ENCODE assay signal across 1 cellular context in the genomic region with DNA sequence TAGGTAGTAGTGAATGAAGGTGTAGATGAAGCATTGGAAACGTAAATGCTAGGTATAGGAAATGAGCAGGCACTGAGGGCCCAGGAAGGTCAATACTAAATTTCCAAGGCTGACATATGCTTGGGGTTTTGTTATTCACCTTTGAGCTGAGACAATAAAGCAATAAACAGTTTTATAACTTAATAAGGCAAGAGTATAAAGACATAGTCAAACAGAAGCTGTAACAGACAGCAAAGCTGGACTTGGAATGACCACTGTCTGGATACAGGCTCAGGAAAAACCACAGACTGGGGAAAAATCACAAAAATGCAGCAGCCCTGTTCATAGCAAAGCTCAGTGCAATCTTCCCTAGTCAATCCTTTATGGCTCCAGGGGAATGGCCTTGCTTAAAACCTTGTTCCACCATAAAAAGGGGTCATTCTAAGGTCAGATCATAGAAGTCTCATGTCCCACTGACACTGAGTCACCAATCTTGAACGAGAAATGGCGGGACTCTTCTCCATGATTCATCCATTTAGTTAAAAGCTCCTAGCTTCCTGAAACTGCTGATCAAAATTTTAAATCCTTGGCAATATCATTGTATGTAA.
TF ChIP-seq lines count a peak whose summit lies in the region.

No MANE protein-coding gene starts in this region.

TF ChIP-seq in WTC11, 78 proteins besides CTCF, POLR2A, EP300 and RAD21 (continued from another document):
- no peak for TF ChIP-seq ZNF425 (CRISPR knock-in tag; conservative IDR thresholded peaks at IDR 0.05)
- TF ChIP-seq ZNF263 (CRISPR knock-in tag; IDR thresholded peaks at IDR 0.05; ENCODE audit: low read depth): no peak
- TF ChIP-seq ZNF219 (CRISPR knock-in tag; IDR thresholded peaks at IDR 0.05; ENCODE audit: borderline replicate concordance): no peak
- TF ChIP-seq NFYB (CRISPR knock-in tag; conservative IDR thresholded peaks at IDR 0.05; ENCODE audit: low read depth): no peak
- TF ChIP-seq, protein P1, sequence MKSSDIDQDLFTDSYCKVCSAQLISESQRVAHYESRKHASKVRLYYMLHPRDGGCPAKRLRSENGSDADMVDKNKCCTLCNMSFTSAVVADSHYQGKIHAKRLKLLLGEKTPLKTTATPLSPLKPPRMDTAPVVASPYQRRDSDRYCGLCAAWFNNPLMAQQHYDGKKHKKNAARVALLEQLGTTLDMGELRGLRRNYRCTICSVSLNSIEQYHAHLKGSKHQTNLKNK (CRISPR knock-in tag; IDR thresholded peaks at IDR 0.05): no peak
- TF ChIP-seq, protein P2, sequence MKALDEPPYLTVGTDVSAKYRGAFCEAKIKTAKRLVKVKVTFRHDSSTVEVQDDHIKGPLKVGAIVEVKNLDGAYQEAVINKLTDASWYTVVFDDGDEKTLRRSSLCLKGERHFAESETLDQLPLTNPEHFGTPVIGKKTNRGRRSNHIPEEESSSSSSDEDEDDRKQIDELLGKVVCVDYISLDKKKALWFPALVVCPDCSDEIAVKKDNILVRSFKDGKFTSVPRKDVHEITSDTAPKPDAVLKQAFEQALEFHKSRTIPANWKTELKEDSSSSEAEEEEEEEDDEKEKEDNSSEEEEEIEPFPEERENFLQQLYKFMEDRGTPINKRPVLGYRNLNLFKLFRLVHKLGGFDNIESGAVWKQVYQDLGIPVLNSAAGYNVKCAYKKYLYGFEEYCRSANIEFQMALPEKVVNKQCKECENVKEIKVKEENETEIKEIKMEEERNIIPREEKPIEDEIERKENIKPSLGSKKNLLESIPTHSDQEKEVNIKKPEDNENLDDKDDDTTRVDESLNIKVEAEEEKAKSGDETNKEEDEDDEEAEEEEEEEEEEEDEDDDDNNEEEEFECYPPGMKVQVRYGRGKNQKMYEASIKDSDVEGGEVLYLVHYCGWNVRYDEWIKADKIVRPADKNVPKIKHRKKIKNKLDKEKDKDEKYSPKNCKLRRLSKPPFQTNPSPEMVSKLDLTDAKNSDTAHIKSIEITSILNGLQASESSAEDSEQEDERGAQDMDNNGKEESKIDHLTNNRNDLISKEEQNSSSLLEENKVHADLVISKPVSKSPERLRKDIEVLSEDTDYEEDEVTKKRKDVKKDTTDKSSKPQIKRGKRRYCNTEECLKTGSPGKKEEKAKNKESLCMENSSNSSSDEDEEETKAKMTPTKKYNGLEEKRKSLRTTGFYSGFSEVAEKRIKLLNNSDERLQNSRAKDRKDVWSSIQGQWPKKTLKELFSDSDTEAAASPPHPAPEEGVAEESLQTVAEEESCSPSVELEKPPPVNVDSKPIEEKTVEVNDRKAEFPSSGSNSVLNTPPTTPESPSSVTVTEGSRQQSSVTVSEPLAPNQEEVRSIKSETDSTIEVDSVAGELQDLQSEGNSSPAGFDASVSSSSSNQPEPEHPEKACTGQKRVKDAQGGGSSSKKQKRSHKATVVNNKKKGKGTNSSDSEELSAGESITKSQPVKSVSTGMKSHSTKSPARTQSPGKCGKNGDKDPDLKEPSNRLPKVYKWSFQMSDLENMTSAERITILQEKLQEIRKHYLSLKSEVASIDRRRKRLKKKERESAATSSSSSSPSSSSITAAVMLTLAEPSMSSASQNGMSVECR (CRISPR knock-in tag; IDR thresholded peaks at IDR 0.05; ENCODE audit: borderline replicate concordance): no peak
- TF ChIP-seq TEAD4 (CRISPR knock-in tag; IDR thresholded peaks at IDR 0.05): no peak
- TF ChIP-seq SP1 (CRISPR knock-in tag; conservative IDR thresholded peaks at IDR 0.05): no peak
- TF ChIP-seq ZNF121 (CRISPR knock-in tag; IDR thresholded peaks at IDR 0.05): no peak
- no peak for TF ChIP-seq EMX1 (CRISPR knock-in tag; IDR thresholded peaks at IDR 0.05)
- no peak for TF ChIP-seq ZNF671 (CRISPR knock-in tag; IDR thresholded peaks at IDR 0.05)
